Comparison of ENCODE assay signal across 8 cellular contexts in genomic region chr20:346640-347316, GRCh38. TPM values are rescaled to one million over a fixed set of nuclear protein-coding genes. Genes with fewer than 3 reads are reported as not detected.
DNase-seq lines count a peak whose midpoint lies in the region; ATAC-seq, FAIRE-seq and TF ChIP-seq lines count a peak whose summit lies in the region.

TSS of gene NRSN2 (plus strand) at chr20:347111. CDS start at chr20:349644, 2,533 bp downstream.

- H3K4me1 ChIP-seq in OCI-LY7 (ENCODE audit: insufficient read depth, low read length, poor library complexity, severe bottlenecking) (peaks cover 7% of the 10 kb centered on the region), K562 (replicated peaks in 1 of 2; ENCODE audit: control insufficient read depth in 2 of 2, insufficient read depth in 2 of 2, low read length in 2 of 2) (peaks cover 15 to 36% of the 10 kb centered on the region in 2 experiments), psoas muscle (no peaks in the 10 kb centered on the region)

- TF ChIP-seq EP300 in K562 (IDR thresholded peaks at IDR 0.05; ENCODE audit: low read length) = no peak

- intact Hi-C loops in OCI-LY7 (cut with micrococcal nuclease; ENCODE audit: unreplicated experiment) (no loop called here), K562 (cut with micrococcal nuclease) (no loop called here), psoas muscle (cut with DNase I) (no loop called here)

- no peak for FAIRE-seq in K562 (lab: Jason Lieb, UNC)

- no peak for TF ChIP-seq CTCF in OCI-LY7 (conservative IDR thresholded peaks at IDR 0.05; ENCODE audit: low read length)
- no peak for TF ChIP-seq CTCF in K562 (IDR thresholded peaks at IDR 0.05 in 2 of 3, conservative IDR thresholded peaks at IDR 0.05 in 1 of 3; ENCODE audit: insufficient read depth in 2 of 3, low read depth in 1 of 3, low read length in 3 of 3)
- no peak for TF ChIP-seq CTCF in psoas muscle (IDR thresholded peaks at IDR 0.05)

- ATAC-seq in HG03354 (IDR thresholded peaks at IDR 0.05; ENCODE audit: poor library complexity, severe bottlenecking, unreplicated experiment) (peak; percentile 50), K562 (peak; percentile 83), psoas muscle (peak; percentile 55 to 70 (median 62))

- BruUV-seq in OCI-LY7 (replicated peaks; lab: Mats Ljungman, UMichigan) (no TSS peak), K562 (replicated peaks; lab: Mats Ljungman, UMichigan) (no TSS peak)

- CTCF ChIA-PET in OCI-LY7 (lab: Charles Lee; ENCODE audit: unreplicated experiment) = no interaction called here
- CTCF ChIA-PET in K562 (lab: Yijun Ruan, JAX; ENCODE audit: low intra/inter-chr PET ratio) = no interaction called here

- peak; percentile 38 for DNase-seq in activated naive CD4-positive, alpha-beta T cell treated with Interleukin-2 at 50 U/mL for 16 hours
- no peak for DNase-seq in activated naive CD4-positive, alpha-beta T cell (lab: John Stamatoyannopoulos, UW)
- DNase-seq in OCI-LY7 (ENCODE audit: low spot score) (no peak), K562 (ENCODE audit: extremely low read depth in 1 of 4, low spot score in 3 of 4) (peak; percentile 72 to 77 (median 74)), hypothalamus (lab: John Stamatoyannopoulos, UW) (peak in 44 of 51 donors; percentile 12 to 80 (median 55)), psoas muscle (peak; percentile 57 to 67), medulla oblongata (ENCODE audit: extremely low spot score) (no peak)

- peak within 1 kb of the TSS; percentile 67 for H3K4me3 ChIP-seq in OCI-LY7 (ENCODE audit: low read depth, low read length, poor library complexity, severe bottlenecking)
- H3K4me3 ChIP-seq in K562 = peak within 1 kb of the TSS; percentile 59
- H3K4me3 ChIP-seq in psoas muscle = peak within 1 kb of the TSS; percentile 83

- peak within 1 kb of the TSS; percentile 79 to 92 for H3K9ac ChIP-seq in K562 (ENCODE audit: insufficient read depth in 1 of 2, low read depth in 2 of 2, low read length in 2 of 2)

- WGBS in K562 (ENCODE audit: insufficient coverage, low coverage, missing lambda C conversion rate) = 1% methylated on average over 14 of the region's 50 CpGs
- WGBS in psoas muscle, 3 donors = 7 to 13% (median 9%) methylated on average over 28 to 50 of the region's 50 CpGs

- H2AFZ ChIP-seq in OCI-LY7 (ENCODE audit: low read length) = peak within 1 kb of the TSS; percentile 76
- H2AFZ ChIP-seq in K562 (ENCODE audit: low read depth, low read length) = peak within 1 kb of the TSS; percentile 87

- H4K20me1 ChIP-seq in OCI-LY7 (ENCODE audit: insufficient read depth, low read length) (no peaks in the 10 kb centered on the region), K562 (replicated peaks; ENCODE audit: control insufficient read depth, insufficient read depth, low read length) (no peaks in the 10 kb centered on the region)

- TF ChIP-seq RAD21 in K562 (CRISPR knock-in tag; conservative IDR thresholded peaks at IDR 0.05 in 1 of 2, IDR thresholded peaks at IDR 0.05 in 1 of 2) = no peak

- in situ Hi-C loops in K562 (cut with MboI) = no loop called here

- H3K9me3 ChIP-seq in OCI-LY7 (ENCODE audit: low read length) (no peaks in the 10 kb centered on the region), K562 (replicated peaks; ENCODE audit: control insufficient read depth, insufficient read depth, low read depth, low read length) (peaks cover 10% of the 10 kb centered on the region), psoas muscle (no peaks in the 10 kb centered on the region)

- TF ChIP-seq POLR2A in K562 (conservative IDR thresholded peaks at IDR 0.05) = no peak

- no peaks in the 10 kb centered on the region for H3K9me1 ChIP-seq in K562 (ENCODE audit: control insufficient read depth, insufficient read depth, low read length)

- H3K4me2 ChIP-seq in OCI-LY7 (ENCODE audit: low read length) (peak within 1 kb of the TSS; percentile 74), K562 (ENCODE audit: insufficient read depth, low read length) (peak within 1 kb of the TSS; percentile 90)

- H3K36me3 ChIP-seq in OCI-LY7 (ENCODE audit: insufficient read depth, low read length) (no peaks in the 10 kb centered on the region), K562 (ENCODE audit: control insufficient read depth, insufficient read depth, low read length) (peaks cover 24% of the 10 kb centered on the region), psoas muscle (ENCODE audit: insufficient read depth in 1 of 2, low read depth in 1 of 2) (no peaks in the 10 kb centered on the region)

- H3K9me2 ChIP-seq in OCI-LY7 (ENCODE audit: insufficient read depth, low read length) = no peaks in the 10 kb centered on the region

- POLR2A ChIA-PET in OCI-LY7 (lab: Charles Lee) (interaction anchor here (0.8 kb wide), 1 partner anchor 10 kb away, joined by 3 read pairs; no protein-coding TSS in a partner anchor), K562 (lab: Yijun Ruan, JAX) (interaction anchor here (0.5 to 1.9 kb wide), 17 partner anchors 14 to 168 kb away, joined by 3 to 13 read pairs (median 3); partner anchors contain the start of gene TRIB3)

- H3K27ac ChIP-seq in OCI-LY7 (ENCODE audit: low read depth, low read length, poor library complexity, severe bottlenecking) (no peak within 1 kb of the TSS), K562 (ENCODE audit: extremely low read depth, low read depth, low read length) (peak within 1 kb of the TSS; percentile 96), psoas muscle (peak within 1 kb of the TSS; percentile 71)

- no peaks in the 10 kb centered on the region for H3K79me2 ChIP-seq in OCI-LY7 (ENCODE audit: insufficient read depth, low read depth, low read length)
- peaks cover 25% of the 10 kb centered on the region for H3K79me2 ChIP-seq in K562 (ENCODE audit: control insufficient read depth, insufficient read depth, low read length)

- H3K27me3 ChIP-seq in K562 (ENCODE audit: control insufficient read depth in 2 of 2, insufficient read depth in 2 of 2, low read length in 2 of 2) (no peaks in the 10 kb centered on the region), psoas muscle (ENCODE audit: insufficient read depth in 3 of 3, low read length in 2 of 3) (peaks cover 0 to 2% (median 0%) of the 10 kb centered on the region in 3 donors)

TF ChIP-seq in K562, 482 proteins besides CTCF, POLR2A, EP300 and RAD21 (continues in another document):
- TF ChIP-seq ID3 (CRISPR knock-in tag; IDR thresholded peaks at IDR 0.05) (no peak), ID3 (tag; IDR thresholded peaks at IDR 0.05) (no peak), NKRF (IDR thresholded peaks at IDR 0.05; ENCODE audit: borderline replicate concordance) (no peak), GATA2 (CRISPR knock-in tag; IDR thresholded peaks at IDR 0.05) (no peak), ZFX (CRISPR knock-in tag; IDR thresholded peaks at IDR 0.05) (peak; percentile 55; the same call in 1 of the 2 replicates), EGR1 (conservative IDR thresholded peaks at IDR 0.05) (0 out of 2 replicates have a peak, but pooled peaks have one; percentile 10), THRAP3 (IDR thresholded peaks at IDR 0.05; ENCODE audit: borderline replicate concordance) (no peak), L3MBTL2 (IDR thresholded peaks at IDR 0.05) (peak; percentile 62), RCOR1 (IDR thresholded peaks at IDR 0.05; ENCODE audit: borderline replicate concordance in 1 of 2, low read depth in 2 of 2, low read length in 2 of 2) (0 out of 4 replicates have a peak, but pooled peaks of 1 of the 2 experiments have one; percentile 4), NR3C1 (CRISPR knock-in tag; IDR thresholded peaks at IDR 0.05) (0 out of 2 replicates have a peak, but pooled peaks have one; percentile 4), ZNF175 (CRISPR knock-in tag; IDR thresholded peaks at IDR 0.05; ENCODE audit: low read depth) (no peak), ATF7 (IDR thresholded peaks at IDR 0.05) (no peak)

RNA-seq across cellular contexts. Expression of gene NRSN2, which starts in this region (rescaled TPM):
- 0.32 and 0.49 TPM in 2 replicates for total RNA-seq in OCI-LY7 (2014; rRNA removed; shearing (Covaris generic))
- total RNA-seq in OCI-LY7 (2022) (0.66 and 0.86 TPM in 2 replicates), K562 (2014; rRNA removed) (11.1 and 21.5 TPM in 2 replicates), K562 (2014; rRNA removed; fragmentation: Illumina TruSeq; extraction: Trizol) (6.7 and 7.5 TPM in 2 replicates), K562 (2015; rRNA removed; fragmentation: Illumina TruSeq; extraction: Trizol) (7.8 and 9.6 TPM in 2 replicates), K562 (2021) (26.7 and 28.5 TPM in 2 replicates), psoas muscle (1 to 10 TPM; 3.0 to 5.0 (median 3.9) TPM)
- total RNA-seq in K562 (2011; cell fraction: chromatin; rRNA removed; ENCODE audit: low replicate concordance) = 9.8 and 24.5 TPM in 2 replicates
- 24.9 and 37.9 TPM in 2 replicates for total RNA-seq in K562 (2011; cell fraction: nucleolus; rRNA removed)
- total RNA-seq in K562 (2011; cell fraction: nucleoplasm; rRNA removed) = 34.2 and 46.5 TPM in 2 replicates
- polyA plus RNA-seq in K562 (2011; rRNA removed) (13.1 and 37.5 TPM in 2 replicates), K562 (2014; fragmentation: Illumina TruSeq; extraction: Trizol) (24.3 and 24.7 TPM in 2 replicates), K562 (2014; fragmentation: Nextera tagmentation; extraction: Ambion mirVana) (1 to 10 TPM; 7.9 to 8.3 TPM), K562 (2014; rRNA removed) (24.8 and 29.7 TPM in 2 replicates), psoas muscle (1 to 10 TPM; 1.6 to 3.4 (median 3.1) TPM)
- polyA plus RNA-seq in K562 (2011; cell fraction: cytosol; rRNA removed) = 54.0 and 57.8 TPM in 2 replicates
- polyA plus RNA-seq in K562 (2011; cell fraction: nucleus; rRNA removed) = 24.4 and 24.6 TPM in 2 replicates
- 21.9 and 37.5 TPM in 2 replicates for polyA plus RNA-seq in K562 (2012)
- polyA minus RNA-seq in K562 (2011; rRNA and poly(A)+ RNA removed) = 8.2 and 13.0 TPM in 2 replicates
- 14.1 and 27.3 TPM in 2 replicates for polyA minus RNA-seq in K562 (2011; cell fraction: cytosol; rRNA and poly(A)+ RNA removed)
- 5.0 and 5.7 TPM in 2 replicates for polyA minus RNA-seq in K562 (2011; cell fraction: nucleus; rRNA and poly(A)+ RNA removed)

Comparison
In these comparisons a context has a peak if more than half of its experiments do, and no peak if none do; other contexts are left out.
1. DNase-seq: peak in activated naive CD4-positive, alpha-beta T cell treated with Interleukin-2 at 50 U/mL for 16 hours (single experiment), K562 (4 of 4), hypothalamus (44 of 51) and psoas muscle (2 of 2); none in activated naive CD4-positive, alpha-beta T cell (0 of 4), OCI-LY7 (single experiment) and medulla oblongata (single experiment).
2. Peak in every context shown above with its lines, with median percentiles within 50 percentile points of each other: ATAC-seq and H3K4me3 ChIP-seq.